ENCODE assay signal across 2 cellular contexts in the genomic region with DNA sequence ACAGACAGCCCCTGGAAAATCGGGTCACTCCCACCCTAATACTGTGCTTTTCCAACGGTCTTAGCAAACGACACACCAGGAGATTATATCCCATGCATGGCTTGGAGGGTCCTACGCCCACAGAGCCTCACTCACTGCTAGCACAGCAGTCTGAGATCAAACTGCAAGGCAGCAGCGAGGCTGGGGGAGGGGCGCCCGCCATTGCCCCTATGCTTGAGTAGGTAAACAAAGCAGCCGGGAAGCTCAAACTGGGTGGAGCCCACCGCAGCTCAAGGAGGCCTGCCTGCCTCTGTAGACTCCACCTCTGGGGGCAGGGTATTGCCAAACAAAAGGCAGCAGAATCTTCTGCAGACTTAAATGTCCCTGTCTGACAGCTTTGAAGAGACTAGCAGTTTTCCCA.
TF ChIP-seq lines count a peak whose summit lies in the region.
"Not testable (repeated sequence)": the region's sequence is repeated elsewhere in the genome, so short reads cannot be mapped to it uniquely, and the experiment has no call there.

No MANE protein-coding gene starts in this region.

TF ChIP-seq in WTC11, 78 proteins besides CTCF, POLR2A, EP300 and RAD21:
- 0 out of 2 replicates have a peak, but pooled peaks have one; percentile 53 for TF ChIP-seq FOXK1 (CRISPR knock-in tag; IDR thresholded peaks at IDR 0.05)

TF ChIP-seq in HepG2, 621 proteins besides CTCF, POLR2A, EP300 and RAD21:
- TF ChIP-seq, protein P1, sequence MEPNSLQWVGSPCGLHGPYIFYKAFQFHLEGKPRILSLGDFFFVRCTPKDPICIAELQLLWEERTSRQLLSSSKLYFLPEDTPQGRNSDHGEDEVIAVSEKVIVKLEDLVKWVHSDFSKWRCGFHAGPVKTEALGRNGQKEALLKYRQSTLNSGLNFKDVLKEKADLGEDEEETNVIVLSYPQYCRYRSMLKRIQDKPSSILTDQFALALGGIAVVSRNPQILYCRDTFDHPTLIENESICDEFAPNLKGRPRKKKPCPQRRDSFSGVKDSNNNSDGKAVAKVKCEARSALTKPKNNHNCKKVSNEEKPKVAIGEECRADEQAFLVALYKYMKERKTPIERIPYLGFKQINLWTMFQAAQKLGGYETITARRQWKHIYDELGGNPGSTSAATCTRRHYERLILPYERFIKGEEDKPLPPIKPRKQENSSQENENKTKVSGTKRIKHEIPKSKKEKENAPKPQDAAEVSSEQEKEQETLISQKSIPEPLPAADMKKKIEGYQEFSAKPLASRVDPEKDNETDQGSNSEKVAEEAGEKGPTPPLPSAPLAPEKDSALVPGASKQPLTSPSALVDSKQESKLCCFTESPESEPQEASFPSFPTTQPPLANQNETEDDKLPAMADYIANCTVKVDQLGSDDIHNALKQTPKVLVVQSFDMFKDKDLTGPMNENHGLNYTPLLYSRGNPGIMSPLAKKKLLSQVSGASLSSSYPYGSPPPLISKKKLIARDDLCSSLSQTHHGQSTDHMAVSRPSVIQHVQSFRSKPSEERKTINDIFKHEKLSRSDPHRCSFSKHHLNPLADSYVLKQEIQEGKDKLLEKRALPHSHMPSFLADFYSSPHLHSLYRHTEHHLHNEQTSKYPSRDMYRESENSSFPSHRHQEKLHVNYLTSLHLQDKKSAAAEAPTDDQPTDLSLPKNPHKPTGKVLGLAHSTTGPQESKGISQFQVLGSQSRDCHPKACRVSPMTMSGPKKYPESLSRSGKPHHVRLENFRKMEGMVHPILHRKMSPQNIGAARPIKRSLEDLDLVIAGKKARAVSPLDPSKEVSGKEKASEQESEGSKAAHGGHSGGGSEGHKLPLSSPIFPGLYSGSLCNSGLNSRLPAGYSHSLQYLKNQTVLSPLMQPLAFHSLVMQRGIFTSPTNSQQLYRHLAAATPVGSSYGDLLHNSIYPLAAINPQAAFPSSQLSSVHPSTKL (CRISPR knock-in tag; IDR thresholded peaks at IDR 0.05), result peak; percentile 18; the same call in 1 of the 2 replicates
- not testable (repeated sequence) for TF ChIP-seq FOXA1 (IDR thresholded peaks at IDR 0.05)
- peak; percentile 54; the same call in 1 of the 2 replicates for TF ChIP-seq FOXA1 (CRISPR knock-in tag; IDR thresholded peaks at IDR 0.05)
- TF ChIP-seq SALL1 (CRISPR knock-in tag; IDR thresholded peaks at IDR 0.05), result peak; percentile 30; the same call in 1 of the 2 replicates
- TF ChIP-seq ZNF281 (CRISPR knock-in tag; IDR thresholded peaks at IDR 0.05; ENCODE audit: borderline replicate concordance), result peak; percentile 84; the same call in 1 of the 2 replicates
- TF ChIP-seq, protein P2, sequence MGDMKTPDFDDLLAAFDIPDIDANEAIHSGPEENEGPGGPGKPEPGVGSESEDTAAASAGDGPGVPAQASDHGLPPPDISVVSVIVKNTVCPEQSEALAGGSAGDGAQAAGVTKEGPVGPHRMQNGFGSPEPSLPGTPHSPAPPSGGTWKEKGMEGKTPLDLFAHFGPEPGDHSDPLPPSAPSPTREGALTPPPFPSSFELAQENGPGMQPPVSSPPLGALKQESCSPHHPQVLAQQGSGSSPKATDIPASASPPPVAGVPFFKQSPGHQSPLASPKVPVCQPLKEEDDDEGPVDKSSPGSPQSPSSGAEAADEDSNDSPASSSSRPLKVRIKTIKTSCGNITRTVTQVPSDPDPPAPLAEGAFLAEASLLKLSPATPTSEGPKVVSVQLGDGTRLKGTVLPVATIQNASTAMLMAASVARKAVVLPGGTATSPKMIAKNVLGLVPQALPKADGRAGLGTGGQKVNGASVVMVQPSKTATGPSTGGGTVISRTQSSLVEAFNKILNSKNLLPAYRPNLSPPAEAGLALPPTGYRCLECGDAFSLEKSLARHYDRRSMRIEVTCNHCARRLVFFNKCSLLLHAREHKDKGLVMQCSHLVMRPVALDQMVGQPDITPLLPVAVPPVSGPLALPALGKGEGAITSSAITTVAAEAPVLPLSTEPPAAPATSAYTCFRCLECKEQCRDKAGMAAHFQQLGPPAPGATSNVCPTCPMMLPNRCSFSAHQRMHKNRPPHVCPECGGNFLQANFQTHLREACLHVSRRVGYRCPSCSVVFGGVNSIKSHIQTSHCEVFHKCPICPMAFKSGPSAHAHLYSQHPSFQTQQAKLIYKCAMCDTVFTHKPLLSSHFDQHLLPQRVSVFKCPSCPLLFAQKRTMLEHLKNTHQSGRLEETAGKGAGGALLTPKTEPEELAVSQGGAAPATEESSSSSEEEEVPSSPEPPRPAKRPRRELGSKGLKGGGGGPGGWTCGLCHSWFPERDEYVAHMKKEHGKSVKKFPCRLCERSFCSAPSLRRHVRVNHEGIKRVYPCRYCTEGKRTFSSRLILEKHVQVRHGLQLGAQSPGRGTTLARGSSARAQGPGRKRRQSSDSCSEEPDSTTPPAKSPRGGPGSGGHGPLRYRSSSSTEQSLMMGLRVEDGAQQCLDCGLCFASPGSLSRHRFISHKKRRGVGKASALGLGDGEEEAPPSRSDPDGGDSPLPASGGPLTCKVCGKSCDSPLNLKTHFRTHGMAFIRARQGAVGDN (CRISPR knock-in tag; IDR thresholded peaks at IDR 0.05), result 0 out of 2 replicates have a peak, but pooled peaks have one; percentile 17
- peak; percentile 30; the same call in 1 of the 2 replicates for TF ChIP-seq FOXA3 (CRISPR knock-in tag; IDR thresholded peaks at IDR 0.05)
